In the genomic region with DNA sequence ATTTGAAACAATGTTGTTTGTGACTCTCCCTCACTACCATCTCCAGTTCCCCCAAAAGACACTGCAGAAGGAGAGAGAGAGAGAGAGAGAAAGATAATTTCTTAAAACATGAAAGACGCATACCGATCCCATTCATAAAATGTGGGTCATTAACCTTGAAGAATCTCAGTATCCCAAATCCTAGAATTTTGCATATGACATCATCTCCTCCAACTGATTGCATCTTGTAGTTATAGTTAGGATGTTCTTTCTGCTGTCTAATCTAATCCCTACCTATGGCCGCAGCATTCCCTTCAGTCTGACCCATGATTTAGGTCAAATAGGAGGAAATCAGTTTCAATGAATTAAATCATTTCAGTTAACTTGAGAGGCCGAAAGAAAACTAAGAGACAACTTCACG, we compare ENCODE assay signal across 28 cellular contexts.
"Had no signal": no experiment of that assay in that cellular context is flagged by ENCODE, and none has a peak within 500 bp of the region (broad histone marks: within the 10 kb centered on the region; RNA-seq: fewer than 3 reads in every experiment).

No MANE protein-coding gene starts in this region.

- FAIRE-seq: colon, endothelial cell of umbilical vein, frontal cortex had no signal

- H3K27ac ChIP-seq: colonic mucosa, coronary artery, dorsolateral prefrontal cortex, epithelial cell of prostate, esophagus muscularis mucosa, esophagus squamous epithelium, foreskin keratinocyte, gastrocnemius medialis, gastroesophageal sphincter, heart left ventricle, heart right ventricle had no signal

- DNase-seq: colonic mucosa; cortex of kidney; dermis blood vessel endothelial cell; dorsolateral prefrontal cortex; effector CD4-positive, alpha-beta T cell; effector CD8-positive, alpha-beta T cell; effector memory CD4-positive, alpha-beta T cell; effector memory CD8-positive, alpha-beta T cell; endodermal cell; erythroblast; esophagus squamous epithelium; foreskin fibroblast; foreskin keratinocyte; foreskin melanocyte; gastrocnemius medialis; glutamatergic neuron; head of caudate nucleus; heart left ventricle; heart right ventricle had no signal

- H3K4me3 Mint-ChIP-seq: dendritic cell treated with granulocyte-macrophage colony-stimulating factor and Interleukin-4, amounts not matched to agents 40 ng/mL and 50 ng/mL, for 4 days; effector memory CD8-positive, alpha-beta T cell; endodermal cell had no signal

- H3K9me3 Mint-ChIP-seq: dendritic cell treated with granulocyte-macrophage colony-stimulating factor and Interleukin-4, amounts not matched to agents 40 ng/mL and 50 ng/mL, for 4 days; effector memory CD8-positive, alpha-beta T cell; endodermal cell had no signal

- H3K36me3 ChIP-seq: colonic mucosa, esophagus muscularis mucosa, esophagus squamous epithelium, gastrocnemius medialis, gastroesophageal sphincter, heart left ventricle, heart right ventricle had no signal

- ATAC-seq: effector memory CD8-positive, alpha-beta T cell; esophagus mucosa; foreskin keratinocyte; gastrocnemius medialis; gastroesophageal sphincter; heart left ventricle; heart right ventricle had no signal

- H3K27ac Mint-ChIP-seq: dendritic cell treated with granulocyte-macrophage colony-stimulating factor and Interleukin-4, amounts not matched to agents 40 ng/mL and 50 ng/mL, for 4 days; effector memory CD8-positive, alpha-beta T cell; endodermal cell had no signal

- H3K9me3 ChIP-seq: colonic mucosa, esophagus muscularis mucosa, esophagus squamous epithelium, gastrocnemius medialis, gastroesophageal sphincter, heart left ventricle, heart right ventricle had no signal

- H3K4me1 ChIP-seq: colonic mucosa, foreskin keratinocyte had no signal

- H3K4me3 ChIP-seq: colonic mucosa, coronary artery, dorsolateral prefrontal cortex, esophagus muscularis mucosa, esophagus squamous epithelium, gastrocnemius medialis, gastroesophageal sphincter, heart left ventricle, heart right ventricle had no signal
